ENCODE assay signal across 8 cellular contexts in the genomic region with DNA sequence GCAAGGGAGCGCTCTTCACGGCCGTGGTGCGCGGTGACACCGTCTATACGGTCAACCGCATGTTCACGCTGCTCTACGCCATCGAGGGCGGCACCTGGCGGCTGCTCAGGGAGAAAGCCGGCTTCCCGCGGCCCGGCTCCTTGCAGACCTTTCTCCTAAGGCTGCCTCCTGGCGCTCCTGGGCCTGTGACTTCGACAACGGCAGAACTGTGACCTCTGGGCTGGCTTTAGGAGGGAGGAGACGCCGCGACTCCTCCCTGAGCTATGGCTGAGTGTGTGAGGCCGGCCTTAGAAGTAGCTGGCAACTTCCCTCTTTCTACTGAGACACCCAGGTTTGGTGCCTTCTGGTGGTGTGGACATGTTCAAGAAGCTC.
A peak's percentile ranks its signal among the peaks of the same experiment; 100 is the strongest.
DNase-seq lines count a peak whose midpoint lies in the region; ATAC-seq and TF ChIP-seq lines count a peak whose summit lies in the region.
"Had no signal": no experiment of that assay in that cellular context is flagged by ENCODE, and none has a peak within 500 bp of the region (broad histone marks: within the 10 kb centered on the region; RNA-seq: fewer than 3 reads in every experiment).

No MANE protein-coding gene starts in this region.

- no peak overlapping the region for H3K27ac Mint-ChIP-seq in activated T-cell treated with anti-CD3 and anti-CD28 coated beads, Interleukin-2, amount 50 U/mL, for 24 hours

- TF ChIP-seq CTCF in LNCAP (IDR thresholded peaks at IDR 0.05) (peak; percentile 29; the same call in 1 of the 2 replicates), retinal pigment epithelial cell (conservative IDR thresholded peaks at IDR 0.05; ENCODE audit: low read depth, low read length) (peak; percentile 72)

- no peaks in the 10 kb centered on the region for H3K9me3 Mint-ChIP-seq in activated T-cell treated with anti-CD3 and anti-CD28 coated beads, Interleukin-2, amount 50 U/mL, for 24 hours

- ATAC-seq in HG02571 (IDR thresholded peaks at IDR 0.05; ENCODE audit: unreplicated experiment), result no peak
- ATAC-seq in GM21367 (IDR thresholded peaks at IDR 0.05; ENCODE audit: unreplicated experiment), result no peak

- H3K36me3 Mint-ChIP-seq in activated T-cell treated with anti-CD3 and anti-CD28 coated beads, Interleukin-2, amount 50 U/mL, for 24 hours (ENCODE audit: low read depth), result no peaks in the 10 kb centered on the region

- no peak overlapping the region for H3K4me3 Mint-ChIP-seq in activated T-cell treated with anti-CD3 and anti-CD28 coated beads, Interleukin-2, amount 50 U/mL, for 24 hours

- no peak overlapping the region for H3K4me3 ChIP-seq in retinal pigment epithelial cell (ENCODE audit: low read length)
- H3K4me3 ChIP-seq: SK-N-MC had no signal

- DNase-seq in activated T-cell treated with anti-CD3 and anti-CD28 coated beads, Interleukin-2, amount 50 U/mL, for 24 hours, result peak; percentile 72
- peak; percentile 36 for DNase-seq in germinal center (ENCODE audit: low spot score)
- DNase-seq in retinal pigment epithelial cell (ENCODE audit: low read depth), result no peak
- no peak for DNase-seq in RPMI8226

- H3K27me3 Mint-ChIP-seq in activated T-cell treated with anti-CD3 and anti-CD28 coated beads, Interleukin-2, amount 50 U/mL, for 24 hours, result peaks cover 44% of the 10 kb centered on the region

- peaks cover 18% of the 10 kb centered on the region for H3K4me1 Mint-ChIP-seq in activated T-cell treated with anti-CD3 and anti-CD28 coated beads, Interleukin-2, amount 50 U/mL, for 24 hours (ENCODE audit: low read depth)

Comparison
In these comparisons a context has a peak if more than half of its experiments do, and no peak if none do; other contexts are left out.
1. DNase-seq: peak in activated T-cell treated with anti-CD3 and anti-CD28 coated beads, Interleukin-2, amount 50 U/mL, for 24 hours (single experiment) and germinal center (single experiment); none in retinal pigment epithelial cell (single experiment) and RPMI8226 (single experiment).